Comparison of ENCODE assay signal across 8 cellular contexts in genomic region chr2:10302479-10303173, GRCh38. TPM values are rescaled to one million over a fixed set of nuclear protein-coding genes. Genes with fewer than 3 reads are reported as not detected.
DNase-seq lines count a peak whose midpoint lies in the region; ATAC-seq and TF ChIP-seq lines count a peak whose summit lies in the region.

TSS of gene HPCAL1 (plus strand) at chr2:10302904. CDS start at chr2:10419758, 116,854 bp downstream.

- no peaks in the 10 kb centered on the region for H3K27me3 ChIP-seq in BE2C
- H3K27me3 ChIP-seq in duodenal mucosa (ENCODE audit: control insufficient read depth in 1 of 2, insufficient read depth in 2 of 2, low read length in 2 of 2): no peaks in the 10 kb centered on the region

- H3K4me3 ChIP-seq in BE2C (ENCODE audit: low read depth, low read length) (peak within 1 kb of the TSS; percentile 85), duodenal mucosa (ENCODE audit: low read depth in 1 of 2, low read length in 2 of 2) (peak within 1 kb of the TSS; percentile 84 to 96), lower leg skin (ENCODE audit: low read depth, poor library complexity, severe bottlenecking) (peak within 1 kb of the TSS; percentile 59)

- H3K4me1 ChIP-seq in BE2C (peaks cover 31% of the 10 kb centered on the region), duodenal mucosa (ENCODE audit: control insufficient read depth in 1 of 2, insufficient read depth in 2 of 2, low read length in 2 of 2) (peaks cover 51 to 56% of the 10 kb centered on the region in 2 donors)

- WGBS in lower leg skin, 2 donors: 1 to 2% methylated on average over 18 to 26 of the region's 87 CpGs

- intact Hi-C loops in lower leg skin (cut with DNase I; ENCODE audit: low total_unique reads): no loop called here

- peak within 1 kb of the TSS; percentile 88 for H3K27ac ChIP-seq in duodenal mucosa (ENCODE audit: low read depth, low read length)

- DNase-seq in BE2C (peak; percentile 95), NCI-H69 (lab: John Stamatoyannopoulos, UW) (peak; percentile 90), lower leg skin (ENCODE audit: low spot score in 2 of 2) (peak; percentile 74 to 97)
- peak; percentile 83 to 85 for DNase-seq in activated CD4-positive, alpha-beta T cell treated with anti-CD3 and anti-CD28 coated beads, Interleukin-2, amount 50 U/mL, for 48 hours
- peak; percentile 40 to 75 (median 60) for DNase-seq in stimulated activated CD4-positive, alpha-beta T cell treated with anti-CD3 and anti-CD28 coated beads, TNF-alpha, amount 100 ng/mL, for 1 hour (ENCODE audit: low read depth in 3 of 3, low spot score in 1 of 3)

- TF ChIP-seq CTCF in BE2C (IDR thresholded peaks at IDR 0.05; ENCODE audit: low read depth, low read length) (peak; percentile 38), lower leg skin (IDR thresholded peaks at IDR 0.05) (no peak)

- ATAC-seq in GM19025 (IDR thresholded peaks at IDR 0.05; ENCODE audit: low read depth, unreplicated experiment) (peak; percentile 73), HG03280 (IDR thresholded peaks at IDR 0.05; ENCODE audit: unreplicated experiment) (peak; percentile 77)

- H3K9ac ChIP-seq in duodenal mucosa (ENCODE audit: low read depth in 1 of 2, low read length in 2 of 2): peak within 1 kb of the TSS; percentile 78 to 93

- H3K36me3 ChIP-seq in BE2C: no peaks in the 10 kb centered on the region
- no peaks in the 10 kb centered on the region for H3K36me3 ChIP-seq in duodenal mucosa (ENCODE audit: control insufficient read depth in 1 of 2, insufficient read depth in 2 of 2, low read length in 2 of 2)

- H3K9me3 ChIP-seq in BE2C (no peaks in the 10 kb centered on the region), duodenal mucosa (ENCODE audit: control insufficient read depth in 1 of 2, low read length in 2 of 2) (no peaks in the 10 kb centered on the region)

- peak in 1 of 2 donors; percentile 21 for TF ChIP-seq POLR2A in lower leg skin (IDR thresholded peaks at IDR 0.05)

RNA-seq across cellular contexts. Expression of gene HPCAL1, which starts in this region (rescaled TPM):
- 102 TPM for polyA plus RNA-seq in BE2C (2012; ENCODE audit: insufficient read depth, insufficient read length, low read depth)
- total RNA-seq in lower leg skin: 10 to 100 TPM; 26.4 to 45.7 (median 36.9) TPM

Comparison
In these comparisons a context has a peak if more than half of its experiments do, and no peak if none do; other contexts are left out.
1. Peak in every context shown above with its lines: DNase-seq, ATAC-seq, H3K4me3 ChIP-seq and H3K27ac ChIP-seq.